In the genomic region with DNA sequence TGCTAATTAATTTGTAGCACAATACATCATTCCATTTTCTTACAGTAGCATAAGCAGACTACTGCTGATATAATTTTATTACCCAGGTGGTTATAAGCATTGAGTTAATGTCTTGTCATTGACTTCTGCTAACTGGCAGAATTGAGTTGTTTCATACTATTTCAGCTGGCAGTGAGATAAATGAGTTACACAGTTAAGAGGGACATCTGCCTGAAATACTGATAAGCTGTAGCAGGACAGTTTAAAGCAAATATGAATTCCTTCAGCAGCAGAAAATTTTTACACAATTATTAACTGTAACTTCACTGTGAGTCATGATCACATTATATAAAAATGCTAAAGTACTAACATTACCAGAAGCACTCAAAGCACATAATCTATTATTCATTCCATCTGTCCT, we compare ENCODE assay signal across 17 cellular contexts.
"Had no signal": no experiment of that assay in that cellular context is flagged by ENCODE, and none has a peak within 500 bp of the region (broad histone marks: within the 10 kb centered on the region; RNA-seq: fewer than 3 reads in every experiment).

No MANE protein-coding gene starts in this region.

- DNase-seq: activated CD4-positive, alpha-beta T cell treated with anti-CD3 and anti-CD28 coated beads, Interleukin-2, amount 50 U/mL, for 4 hours; activated gamma-delta T cell treated with Interleukin-2 at 50 U/mL for 16 hours; activated T-cell treated with anti-CD3 and anti-CD28 coated beads for 4 hours; adrenal gland; effector memory CD8-positive, alpha-beta T cell; glutamatergic neuron; hypothalamus; left ventricle myocardium inferior; naive thymus-derived CD4-positive, alpha-beta T cell; stimulated activated CD4-positive, alpha-beta T cell treated with anti-CD3 and anti-CD28 coated beads, Interleukin-2, amount 100 ng/mL, for 24 hours; stimulated activated naive CD8-positive, alpha-beta T cell treated with anti-CD3 and anti-CD28 coated beads, Interleukin-15, Interleukin-2, amounts not matched to agents 100 U/mL and 50 U/mL, for 24 hours; substantia nigra; tibial artery had no signal

- ATAC-seq: activated CD4-positive, CD25-positive, alpha-beta regulatory T cell treated with anti-CD3 and anti-CD28 coated beads, Interleukin-2, amount 50 U/mL, for 24 hours; activated naive CD4-positive, alpha-beta T cell treated with anti-CD3 and anti-CD28 coated beads, Interleukin-2, amount 50 U/mL, for 72 hours; effector memory CD8-positive, alpha-beta T cell; naive thymus-derived CD4-positive, alpha-beta T cell; stimulated activated naive CD8-positive, alpha-beta T cell treated with anti-CD3 and anti-CD28 coated beads, Interleukin-15, Interleukin-2, amounts not matched to agents 100 U/mL and 50 U/mL, for 24 hours had no signal

- H2AFZ ChIP-seq: neural progenitor cell had no signal

- H3K36me3 ChIP-seq: adrenal gland, cardiac muscle cell, left ventricle myocardium inferior, neural progenitor cell, tibial artery had no signal

- H3K27me3 ChIP-seq: adrenal gland, cardiac muscle cell, neural progenitor cell, tibial artery had no signal

- H3K9me3 ChIP-seq: adrenal gland, left ventricle myocardium inferior, tibial artery had no signal

- H3K27ac ChIP-seq: adrenal gland, cardiac muscle cell, left ventricle myocardium inferior, neural progenitor cell, tibial artery had no signal

- H3K4me2 ChIP-seq: neural progenitor cell had no signal

- H3K4me1 ChIP-seq: adrenal gland, neural progenitor cell, tibial artery had no signal

- H3K4me3 ChIP-seq: adrenal gland, cardiac muscle cell, left ventricle myocardium inferior, neural progenitor cell, tibial artery had no signal

- H3K9ac ChIP-seq: neural progenitor cell had no signal
